Comparison of ENCODE assay signal across 8 cellular contexts in the genomic region with DNA sequence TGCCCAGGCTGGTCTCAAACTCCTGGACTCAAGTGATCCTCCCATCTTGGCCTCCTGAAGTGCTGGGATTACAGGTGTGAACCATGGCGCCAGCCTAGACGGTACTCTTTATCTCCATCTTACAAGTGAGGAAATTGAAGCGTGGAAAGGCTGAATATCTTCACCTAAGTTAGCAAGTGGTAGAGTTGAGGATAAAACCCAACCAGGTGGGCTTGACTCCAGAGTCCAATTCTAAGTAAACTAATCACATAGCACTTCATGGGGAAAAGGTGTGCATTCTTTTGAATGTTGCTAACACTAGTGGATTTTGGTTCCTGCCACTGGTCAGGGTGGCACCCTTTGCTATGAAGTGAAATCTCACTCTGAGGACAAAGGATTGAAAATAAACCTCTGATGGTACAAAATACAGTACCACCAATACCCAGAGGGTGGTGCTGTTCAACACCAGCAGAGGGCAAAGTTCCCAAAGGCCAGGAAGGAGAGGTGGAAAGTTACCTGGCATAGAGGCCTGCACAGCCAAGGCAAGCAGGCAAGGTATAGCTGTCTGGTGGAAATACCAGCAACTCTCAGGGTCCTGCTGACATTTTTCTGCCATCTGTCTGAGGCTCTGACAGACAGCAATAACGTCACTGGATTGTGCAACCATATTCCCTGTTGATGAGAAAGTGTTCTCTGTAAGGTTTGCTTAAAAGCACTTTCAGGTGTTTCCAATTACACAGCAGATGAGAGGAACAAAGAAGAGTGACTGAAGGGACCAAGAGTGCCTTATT. TPM values are rescaled to one million over a fixed set of nuclear protein-coding genes. Genes with fewer than 3 reads are reported as not detected.
DNase-seq lines count a peak whose midpoint lies in the region; ATAC-seq and TF ChIP-seq lines count a peak whose summit lies in the region.

No MANE protein-coding gene starts in this region.

- H3K27ac ChIP-seq in ovary = no peak overlapping the region

- H3K27ac Mint-ChIP-seq in activated T-helper 2 cell treated with anti-CD3 and anti-CD28 coated beads, Interferon-gamma antibody, Interleukin-2, Interleukin-4, amounts not matched to agents 10 μg/mL and 5 μg/mL and 100 μg/mL, durations not matched to agents 14 hours and 24 hours and 36 hours = no peak overlapping the region

- no peaks in the 10 kb centered on the region for H3K27me3 Mint-ChIP-seq in activated T-helper 2 cell treated with anti-CD3 and anti-CD28 coated beads, Interferon-gamma antibody, Interleukin-2, Interleukin-4, amounts not matched to agents 10 μg/mL and 5 μg/mL and 100 μg/mL, durations not matched to agents 14 hours and 24 hours and 36 hours (ENCODE audit: low read depth)

- H3K4me1 Mint-ChIP-seq in activated T-helper 2 cell treated with anti-CD3 and anti-CD28 coated beads, Interferon-gamma antibody, Interleukin-2, Interleukin-4, amounts not matched to agents 10 μg/mL and 5 μg/mL and 100 μg/mL, durations not matched to agents 14 hours and 24 hours and 36 hours (ENCODE audit: low read depth) = no peaks in the 10 kb centered on the region

- no peaks in the 10 kb centered on the region for H3K9me3 ChIP-seq in ovary

- H3K4me1 ChIP-seq in ovary (ENCODE audit: insufficient read depth) = no peaks in the 10 kb centered on the region

- intact Hi-C loops in ovary (cut with DNase I) = loop anchor here in 3 of 4 donors (5.0 kb wide), 2 partner anchors 89 to 149 kb away; no protein-coding TSS in a partner anchor
- intact Hi-C loops in activated T-helper 2 cell treated with anti-CD3 and anti-CD28 coated beads, Interferon-gamma antibody, Interleukin-2, Interleukin-4, amounts not matched to agents 10 μg/mL and 5 μg/mL and 100 μg/mL, durations not matched to agents 14 hours and 24 hours and 36 hours (cut with micrococcal nuclease) = loop anchor here (1.0 kb wide), 1 partner anchor 90 kb away; no protein-coding TSS in a partner anchor

- H3K36me3 Mint-ChIP-seq in activated T-helper 2 cell treated with anti-CD3 and anti-CD28 coated beads, Interferon-gamma antibody, Interleukin-2, Interleukin-4, amounts not matched to agents 10 μg/mL and 5 μg/mL and 100 μg/mL, durations not matched to agents 14 hours and 24 hours and 36 hours (ENCODE audit: low read depth) = peaks cover 76% of the 10 kb centered on the region

- TF ChIP-seq EP300 in ovary (IDR thresholded peaks at IDR 0.05) = no peak

- H3K4me3 Mint-ChIP-seq in activated T-helper 2 cell treated with anti-CD3 and anti-CD28 coated beads, Interferon-gamma antibody, Interleukin-2, Interleukin-4, amounts not matched to agents 10 μg/mL and 5 μg/mL and 100 μg/mL, durations not matched to agents 14 hours and 24 hours and 36 hours (ENCODE audit: low read depth) = no peak overlapping the region

- peak; percentile 57 for DNase-seq in CD1c-positive myeloid dendritic cell (ENCODE audit: extremely low spot score)
- peak; percentile 26 for DNase-seq in GM19238 (ENCODE audit: insufficient read length, low spot score)
- DNase-seq in NCI-H460 (ENCODE audit: extremely low read depth, low read depth) = peak; percentile 50
- peak; percentile 6 for DNase-seq in activated effector memory CD4-positive, alpha-beta T cell treated with Interleukin-2 at 50 U/mL for 16 hours
- DNase-seq in glomerular visceral epithelial cell (ENCODE audit: extremely low spot score) = peak; percentile 63
- DNase-seq in ovary = peak in 1 of 5 donors; percentile 19
- no peak for DNase-seq in activated T-helper 2 cell treated with anti-CD3 and anti-CD28 coated beads, Interferon-gamma antibody, Interleukin-2, Interleukin-4, amounts not matched to agents 10 μg/mL and 5 μg/mL and 100 μg/mL, durations not matched to agents 14 hours and 24 hours and 36 hours (ENCODE audit: low spot score)

- no peak overlapping the region for H3K4me3 ChIP-seq in ovary

- no peaks in the 10 kb centered on the region for H3K9me3 Mint-ChIP-seq in activated T-helper 2 cell treated with anti-CD3 and anti-CD28 coated beads, Interferon-gamma antibody, Interleukin-2, Interleukin-4, amounts not matched to agents 10 μg/mL and 5 μg/mL and 100 μg/mL, durations not matched to agents 14 hours and 24 hours and 36 hours

- peak; percentile 62 to 69 (median 63) for TF ChIP-seq CTCF in ovary (IDR thresholded peaks at IDR 0.05)

- ATAC-seq in GM18519 (IDR thresholded peaks at IDR 0.05; ENCODE audit: low FRiP score, unreplicated experiment) = no peak

- H3K36me3 ChIP-seq in ovary = no peaks in the 10 kb centered on the region

- WGBS in ovary, 3 donors = 76 to 80% (median 79%) methylated on average over 4 of the region's 4 CpGs

- H3K27me3 ChIP-seq in ovary = no peaks in the 10 kb centered on the region

- TF ChIP-seq POLR2A in ovary (IDR thresholded peaks at IDR 0.05) = no peak

RNA-seq across cellular contexts. Expression of gene ZDHHC16, which starts 17.6 kb away (rescaled TPM):
- 34.3 and 35.4 TPM in 2 replicates for total RNA-seq in NCI-H460 (2014; rRNA removed; shearing (Covaris generic))
- polyA plus RNA-seq in NCI-H460 (2014; cell fraction: nucleus; rRNA removed) = 44.9 and 49.0 TPM in 2 replicates
- 10 to 100 TPM; 17.8 to 28.1 (median 26.2) TPM for total RNA-seq in ovary
- 10 to 100 TPM; 19.1 to 34.7 TPM for polyA plus RNA-seq in ovary
- 41.4 and 52.9 TPM in 2 replicates for total RNA-seq in activated T-helper 2 cell treated with anti-CD3 and anti-CD28 coated beads, Interferon-gamma antibody, Interleukin-2, Interleukin-4, amounts not matched to agents 10 μg/mL and 5 μg/mL and 100 μg/mL, durations not matched to agents 14 hours and 24 hours and 36 hours

RNA-seq across cellular contexts. Expression of gene EXOSC1, which starts 17.7 kb away (rescaled TPM):
- total RNA-seq in NCI-H460 (2014; rRNA removed; shearing (Covaris generic)) = 85.8 and 96.3 TPM in 2 replicates
- polyA plus RNA-seq in NCI-H460 (2014; cell fraction: nucleus; rRNA removed) = 39.6 and 63.2 TPM in 2 replicates
- 10 to 100 TPM; 22.1 to 38.3 (median 26.6) TPM for total RNA-seq in ovary
- polyA plus RNA-seq in ovary = 10 to 100 TPM; 26.9 to 36.2 TPM
- total RNA-seq in activated T-helper 2 cell treated with anti-CD3 and anti-CD28 coated beads, Interferon-gamma antibody, Interleukin-2, Interleukin-4, amounts not matched to agents 10 μg/mL and 5 μg/mL and 100 μg/mL, durations not matched to agents 14 hours and 24 hours and 36 hours = 49.9 and 53.4 TPM in 2 replicates

RNA-seq across cellular contexts. Expression of gene MMS19, which starts 34.7 kb away (rescaled TPM):
- total RNA-seq in NCI-H460 (2014; rRNA removed; shearing (Covaris generic)) = 61.4 and 63.2 TPM in 2 replicates
- 136 TPM in 2 replicates for polyA plus RNA-seq in NCI-H460 (2014; cell fraction: nucleus; rRNA removed)
- 10 to 100 TPM; 54.2 to 63.6 (median 56.4) TPM for total RNA-seq in ovary
- polyA plus RNA-seq in ovary = 10 to 100 TPM; 45.3 to 58.4 TPM
- 106 and 108 TPM in 2 replicates for total RNA-seq in activated T-helper 2 cell treated with anti-CD3 and anti-CD28 coated beads, Interferon-gamma antibody, Interleukin-2, Interleukin-4, amounts not matched to agents 10 μg/mL and 5 μg/mL and 100 μg/mL, durations not matched to agents 14 hours and 24 hours and 36 hours

RNA-seq across cellular contexts. Expression of gene UBTD1, which starts 35.2 kb away (rescaled TPM):
- total RNA-seq in NCI-H460 (2014; rRNA removed; shearing (Covaris generic)) = 3.4 and 3.8 TPM in 2 replicates
- polyA plus RNA-seq in NCI-H460 (2014; cell fraction: nucleus; rRNA removed) = 1.7 and 4.5 TPM in 2 replicates
- 10 to 100 TPM in 4 of 7 donors, 1 to 10 TPM in 3; 5.7 to 15.2 (median 12.8) TPM for total RNA-seq in ovary
- polyA plus RNA-seq in ovary = 10 to 100 TPM in 1 of 2 donors, under 1 TPM in 1; 0.20 to 11.5 TPM
- total RNA-seq in activated T-helper 2 cell treated with anti-CD3 and anti-CD28 coated beads, Interferon-gamma antibody, Interleukin-2, Interleukin-4, amounts not matched to agents 10 μg/mL and 5 μg/mL and 100 μg/mL, durations not matched to agents 14 hours and 24 hours and 36 hours = 1.6 and 1.8 TPM in 2 replicates

RNA-seq across cellular contexts. Expression of gene PGAM1, which starts 37.6 kb away (rescaled TPM):
- total RNA-seq in NCI-H460 (2014; rRNA removed; shearing (Covaris generic)) = 432 and 436 TPM in 2 replicates
- 590 and 685 TPM in 2 replicates for polyA plus RNA-seq in NCI-H460 (2014; cell fraction: nucleus; rRNA removed)
- total RNA-seq in ovary = 100 to 1,000 TPM in 6 of 7 donors, 10 to 100 TPM in 1; 98.7 to 233 (median 163) TPM
- 100 to 1,000 TPM; 114 to 255 TPM for polyA plus RNA-seq in ovary
- total RNA-seq in activated T-helper 2 cell treated with anti-CD3 and anti-CD28 coated beads, Interferon-gamma antibody, Interleukin-2, Interleukin-4, amounts not matched to agents 10 μg/mL and 5 μg/mL and 100 μg/mL, durations not matched to agents 14 hours and 24 hours and 36 hours = 877 and 885 TPM in 2 replicates
